33 cellular contexts compared by ENCODE assay signal in genomic region chr10:103525901-103526300, GRCh38. TPM values are rescaled to one million over a fixed set of nuclear protein-coding genes. Genes with fewer than 3 reads are reported as not detected.
"Had no signal": no experiment of that assay in that cellular context is flagged by ENCODE, and none has a peak within 500 bp of the region (broad histone marks: within the 10 kb centered on the region; RNA-seq: fewer than 3 reads in every experiment).

No MANE protein-coding gene starts in this region.

- H3K4me1 Mint-ChIP-seq: activated B cell treated with CpG ODN at 0.5 μM for 24 hours; central memory CD8-positive, alpha-beta T cell; nephron; stimulated activated memory B cell treated with anti-CD40 and anti-IgM and Interleukin-4, amounts not matched to agents 10 μg/mL and 1 μg/mL and 100 μg/mL, for 72 hours; stimulated activated naive CD8-positive, alpha-beta T cell treated with anti-CD3 and anti-CD28 coated beads, Interleukin-15, amount 100 ng/mL, for 72 hours; T-cell had no signal

- ATAC-seq: activated CD8-positive, alpha-beta T cell treated with anti-CD3 and anti-CD28 coated beads for 36 hours; activated T-cell treated with anti-CD3 and anti-CD28 coated beads, Interleukin-2, amount 50 U/mL, for 4 hours; activated T-helper 17 cell treated with anti-CD3 and anti-CD28 coated beads, Interleukin-2, amount 50 U/mL, for 72 hours; gastrocnemius medialis; left ventricle myocardium superior; mucosa of descending colon; right lobe of liver; stimulated activated memory B cell treated with anti-CD40 and anti-IgM and Interleukin-4, amounts not matched to agents 10 μg/mL and 1 μg/mL and 100 μg/mL, for 72 hours; stimulated activated naive CD8-positive, alpha-beta T cell treated with anti-CD3 and anti-CD28 coated beads, Interleukin-15, amount 100 ng/mL, for 72 hours; T-cell had no signal

- DNase-seq: activated B cell treated with CpG ODN at 0.5 μM for 24 hours; activated CD4-positive, alpha-beta T cell treated with anti-CD3 and anti-CD28 coated beads, Interleukin-2, amount 50 U/mL, for 1 hour; activated CD8-positive, alpha-beta T cell treated with anti-CD3 and anti-CD28 coated beads for 36 hours; activated gamma-delta T cell treated with Interleukin-2 at 50 U/mL for 16 hours; activated naive CD4-positive, alpha-beta T cell treated with anti-CD3 and anti-CD28 coated beads, Interleukin-2, amount 50 U/mL, for 16 hours; activated T-cell treated with anti-CD3 and anti-CD28 coated beads, Interleukin-2, amount 50 U/mL, for 4 hours; amygdala; gastrocnemius medialis; glutamatergic neuron; left ventricle myocardium superior; mucosa of descending colon; right lobe of liver; stimulated activated CD4-positive, alpha-beta T cell treated with anti-CD3 and anti-CD28 coated beads, Interleukin-4, amount 100 ng/mL, for 24 hours; stimulated activated naive CD8-positive, alpha-beta T cell treated with anti-CD3 and anti-CD28 coated beads, Interleukin-15, amount 100 ng/mL, for 72 hours; T-cell; tibial artery had no signal

- H3K4me3 ChIP-seq: breast epithelium, gastrocnemius medialis, mucosa of descending colon, right lobe of liver, skin epidermis, tibial artery had no signal

- H3K9me3 ChIP-seq: breast epithelium, gastrocnemius medialis, mucosa of descending colon, neutrophil, right lobe of liver, tibial artery had no signal

- H3K4me1 ChIP-seq: breast epithelium, gastrocnemius medialis, tibial artery had no signal

- H3K4me3 Mint-ChIP-seq: activated B cell treated with CpG ODN at 0.5 μM for 24 hours; activated CD8-positive, alpha-beta T cell treated with anti-CD3 and anti-CD28 coated beads for 36 hours; activated T-cell treated with anti-CD3 and anti-CD28 coated beads, Interleukin-2, amount 50 U/mL, for 4 hours; activated T-helper 17 cell treated with anti-CD3 and anti-CD28 coated beads, Interleukin-2, amount 50 U/mL, for 72 hours; central memory CD8-positive, alpha-beta T cell; dendritic cell treated with granulocyte-macrophage colony-stimulating factor and Interleukin-4, amounts not matched to agents 40 ng/mL and 50 ng/mL, for 4 days; nephron; stimulated activated memory B cell treated with anti-CD40 and anti-IgM and Interleukin-4, amounts not matched to agents 10 μg/mL and 1 μg/mL and 100 μg/mL, for 72 hours; stimulated activated naive CD8-positive, alpha-beta T cell treated with anti-CD3 and anti-CD28 coated beads, Interleukin-15, amount 100 ng/mL, for 72 hours; T-cell had no signal

- H3K27me3 ChIP-seq: breast epithelium, gastrocnemius medialis, right lobe of liver had no signal

- H3K36me3 ChIP-seq: breast epithelium, gastrocnemius medialis, neutrophil, right lobe of liver, tibial artery had no signal

- H3K27ac Mint-ChIP-seq: activated B cell treated with CpG ODN at 0.5 μM for 24 hours; activated CD8-positive, alpha-beta T cell treated with anti-CD3 and anti-CD28 coated beads for 36 hours; activated T-helper 17 cell treated with anti-CD3 and anti-CD28 coated beads, Interleukin-2, amount 50 U/mL, for 72 hours; dendritic cell treated with granulocyte-macrophage colony-stimulating factor and Interleukin-4, amounts not matched to agents 40 ng/mL and 50 ng/mL, for 4 days; nephron; stimulated activated memory B cell treated with anti-CD40 and anti-IgM and Interleukin-4, amounts not matched to agents 10 μg/mL and 1 μg/mL and 100 μg/mL, for 72 hours; stimulated activated naive CD8-positive, alpha-beta T cell treated with anti-CD3 and anti-CD28 coated beads, Interleukin-15, amount 100 ng/mL, for 72 hours; T-cell had no signal

- H3K27ac ChIP-seq: breast epithelium, gastrocnemius medialis, neutrophil, right lobe of liver, skin epidermis, tibial artery had no signal

- FAIRE-seq: endometrium had no signal

- H3K9me3 Mint-ChIP-seq: activated T-helper 17 cell treated with anti-CD3 and anti-CD28 coated beads, Interleukin-2, amount 50 U/mL, for 72 hours had no signal

RNA-seq across cellular contexts. Expression of gene NEURL1, which starts 32.4 kb away (rescaled TPM):
- total RNA-seq: left ventricle myocardium superior, lung microvascular endothelial cell had no signal

RNA-seq across cellular contexts. Expression of gene CALHM3, which starts 46.9 kb away (rescaled TPM):
- total RNA-seq: activated B cell treated with CpG ODN at 0.5 μM for 24 hours; activated CD8-positive, alpha-beta T cell treated with anti-CD3 and anti-CD28 coated beads for 36 hours; activated T-cell treated with anti-CD3 and anti-CD28 coated beads, Interleukin-2, amount 50 U/mL, for 4 hours; activated T-helper 17 cell treated with anti-CD3 and anti-CD28 coated beads, Interleukin-2, amount 50 U/mL, for 72 hours; breast epithelium; epithelial cell of proximal tubule; gastrocnemius medialis; left ventricle myocardium superior; lung microvascular endothelial cell; mesenteric fat pad; mucosa of descending colon; myocyte; osteocyte; posterior vena cava; right lobe of liver; T-cell; T-helper 2 cell treated with Interferon-gamma antibody and Interleukin-4, amounts not matched to agents 100 ng/mL and 5 ng/mL, for 36 hours; ureter had no signal
